In genomic region chr6:137121401-137121997, GRCh38 we compare ENCODE assay signal across 20 cellular contexts. TPM values are rescaled to one million over a fixed set of nuclear protein-coding genes. Genes with fewer than 3 reads are reported as not detected.
DNase-seq lines count a peak whose midpoint lies in the region; ATAC-seq lines count a peak whose summit lies in the region.
"Had no signal": no experiment of that assay in that cellular context is flagged by ENCODE, and none has a peak within 500 bp of the region (broad histone marks: within the 10 kb centered on the region; RNA-seq: fewer than 3 reads in every experiment).

No MANE protein-coding gene starts in this region.

- H3K27ac Mint-ChIP-seq in T-helper 17 cell, result no peak overlapping the region
- H3K27ac Mint-ChIP-seq in stimulated activated effector memory CD8-positive, alpha-beta T cell treated with anti-CD3 and anti-CD28 coated beads, Interleukin-12 subunit alpha, Interleukin-12 subunit beta, amount 100 ng/mL, for 72 hours, result peak overlapping the region; percentile 2
- H3K27ac Mint-ChIP-seq: activated naive CD4-positive, alpha-beta T cell treated with anti-CD3 and anti-CD28 coated beads, Interleukin-2, amount 50 U/mL, for 72 hours; CD14-positive monocyte had no signal

- DNase-seq in T-helper 17 cell, result no peak
- DNase-seq in stimulated activated effector memory CD8-positive, alpha-beta T cell treated with anti-CD3 and anti-CD28 coated beads, Interleukin-12 subunit alpha, Interleukin-12 subunit beta, amount 100 ng/mL, for 72 hours (ENCODE audit: low spot score in 2 of 2), result no peak
- no peak for DNase-seq in NCI-H1105 (lab: John Stamatoyannopoulos, UW)
- DNase-seq in Right ventricle myocardium inferior (ENCODE audit: missing footprints), result no peak
- DNase-seq: activated CD4-positive, CD25-positive, alpha-beta regulatory T cell; brain microvascular endothelial cell; dorsolateral prefrontal cortex; GOT3; left lung; NCI-H146; NCI-H510A treated with DMSO at 0.1 percent for 48 hours; PC-9 had no signal

- intact Hi-C loops in Right ventricle myocardium inferior (cut with DNase I), result no loop called here

- no peaks in the 10 kb centered on the region for H3K27me3 Mint-ChIP-seq in T-helper 17 cell

- ATAC-seq in GM18870 (IDR thresholded peaks at IDR 0.05; ENCODE audit: unreplicated experiment) (peak; percentile 57), HG02642 (IDR thresholded peaks at IDR 0.05; ENCODE audit: poor library complexity, unreplicated experiment) (peak; percentile 42), T-helper 17 cell (peak; percentile 30), GM18909 (IDR thresholded peaks at IDR 0.05; ENCODE audit: poor library complexity, unreplicated experiment) (no peak), Right ventricle myocardium inferior (no peak)
- peak; percentile 55 for ATAC-seq in stimulated activated effector memory CD8-positive, alpha-beta T cell treated with anti-CD3 and anti-CD28 coated beads, Interleukin-12 subunit alpha, Interleukin-12 subunit beta, amount 100 ng/mL, for 72 hours
- ATAC-seq: activated naive CD4-positive, alpha-beta T cell treated with anti-CD3 and anti-CD28 coated beads, Interleukin-2, amount 50 U/mL, for 72 hours; left lung had no signal

- H3K36me3 Mint-ChIP-seq in T-helper 17 cell (ENCODE audit: low read depth), result peaks cover 3% of the 10 kb centered on the region
- no peaks in the 10 kb centered on the region for H3K36me3 Mint-ChIP-seq in stimulated activated effector memory CD8-positive, alpha-beta T cell treated with anti-CD3 and anti-CD28 coated beads, Interleukin-12 subunit alpha, Interleukin-12 subunit beta, amount 100 ng/mL, for 72 hours
- H3K36me3 Mint-ChIP-seq: CD14-positive monocyte had no signal

- no peaks in the 10 kb centered on the region for H3K9me3 ChIP-seq in T-helper 17 cell (ENCODE audit: control insufficient read depth, low read length, poor library complexity, severe bottlenecking)

- peaks cover 9% of the 10 kb centered on the region for H3K4me1 Mint-ChIP-seq in T-helper 17 cell
- peaks cover 17% of the 10 kb centered on the region for H3K4me1 Mint-ChIP-seq in stimulated activated effector memory CD8-positive, alpha-beta T cell treated with anti-CD3 and anti-CD28 coated beads, Interleukin-12 subunit alpha, Interleukin-12 subunit beta, amount 100 ng/mL, for 72 hours

- H3K9me3 Mint-ChIP-seq in stimulated activated effector memory CD8-positive, alpha-beta T cell treated with anti-CD3 and anti-CD28 coated beads, Interleukin-12 subunit alpha, Interleukin-12 subunit beta, amount 100 ng/mL, for 72 hours, result no peaks in the 10 kb centered on the region

- H3K4me3 Mint-ChIP-seq in T-helper 17 cell, result no peak overlapping the region
- H3K4me3 Mint-ChIP-seq in stimulated activated effector memory CD8-positive, alpha-beta T cell treated with anti-CD3 and anti-CD28 coated beads, Interleukin-12 subunit alpha, Interleukin-12 subunit beta, amount 100 ng/mL, for 72 hours, result peak overlapping the region; percentile 21
- H3K4me3 Mint-ChIP-seq: CD14-positive monocyte had no signal

RNA-seq across cellular contexts. Expression of gene IL22RA2, which starts 51.9 kb away (rescaled TPM):
- total RNA-seq in T-helper 17 cell, result not detected
- total RNA-seq in Right ventricle myocardium inferior, result not detected
- total RNA-seq: activated naive CD4-positive, alpha-beta T cell treated with anti-CD3 and anti-CD28 coated beads, Interleukin-2, amount 50 U/mL, for 72 hours; Daoy; dorsolateral prefrontal cortex; left lung; myocyte; PC-9; posterior vena cava had no signal

Comparison
In these comparisons a context has a peak if more than half of its experiments do, and no peak if none do; other contexts are left out.
1. ATAC-seq: peak in GM18870 (single experiment), HG02642 (single experiment), T-helper 17 cell (single experiment) and stimulated activated effector memory CD8-positive, alpha-beta T cell treated with anti-CD3 and anti-CD28 coated beads, Interleukin-12 subunit alpha, Interleukin-12 subunit beta, amount 100 ng/mL, for 72 hours (single experiment); none in GM18909 (single experiment) and Right ventricle myocardium inferior (single experiment).